ENCODE assay signal across 20 cellular contexts in the genomic region with DNA sequence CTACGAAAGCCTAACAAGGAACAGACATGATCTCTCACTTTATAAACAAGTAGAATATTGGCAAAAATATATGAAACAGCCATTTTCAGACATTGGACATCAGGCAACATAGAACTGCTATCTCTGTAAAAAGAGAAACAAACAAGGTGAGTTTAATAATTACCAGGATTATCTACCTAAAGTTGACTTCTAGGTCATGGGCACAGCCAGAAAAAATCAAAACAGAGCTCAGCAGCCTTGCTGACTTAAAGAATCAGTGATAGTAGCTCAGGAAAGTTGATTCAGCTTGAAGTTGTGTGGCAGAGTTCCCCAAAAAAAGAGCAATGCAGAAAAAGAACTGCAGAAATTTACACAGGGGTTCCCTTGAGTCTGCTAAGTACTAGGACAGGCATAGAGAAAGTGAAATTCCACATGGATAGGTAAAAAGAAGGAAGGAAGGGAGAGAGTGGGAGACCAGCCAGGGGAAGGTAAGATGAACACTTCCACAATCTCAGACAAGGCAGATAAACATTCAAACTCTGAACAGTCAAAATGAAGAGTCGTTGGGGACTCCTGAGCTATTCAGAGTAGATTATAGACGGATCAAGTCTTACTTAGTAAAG.
"Had no signal": no experiment of that assay in that cellular context is flagged by ENCODE, and none has a peak within 500 bp of the region (broad histone marks: within the 10 kb centered on the region; RNA-seq: fewer than 3 reads in every experiment).

No MANE protein-coding gene starts in this region.

- H3K4me3 ChIP-seq: lower lobe of right lung, testis, upper lobe of right lung had no signal

- H3K4me1 ChIP-seq: testis had no signal

- H3K27me3 ChIP-seq: testis, upper lobe of right lung had no signal

- ATAC-seq: activated CD8-positive, alpha-beta T cell treated with anti-CD3 and anti-CD28 coated beads for 36 hours; activated T-helper 17 cell treated with anti-CD3 and anti-CD28 coated beads, Interleukin-2, amount 50 U/mL, for 72 hours; effector memory CD8-positive, alpha-beta T cell; left cardiac atrium; lower lobe of right lung; stimulated activated effector memory CD8-positive, alpha-beta T cell treated with anti-CD3 and anti-CD28 coated beads, Interleukin-12 subunit alpha, Interleukin-12 subunit beta, amount 100 ng/mL, for 72 hours; upper lobe of right lung had no signal

- DNase-seq: activated CD4-positive, alpha-beta T cell treated with anti-CD3 and anti-CD28 coated beads for 48 hours; activated CD4-positive, CD25-positive, alpha-beta regulatory T cell; activated CD8-positive, alpha-beta T cell treated with anti-CD3 and anti-CD28 coated beads for 36 hours; activated naive CD4-positive, alpha-beta T cell; activated naive CD8-positive, alpha-beta T cell treated with anti-CD3 and anti-CD28 coated beads for 36 hours; activated T-cell treated with anti-CD3 and anti-CD28 coated beads, Interleukin-2, amount 50 U/mL, for 1 hour; amniotic stem cell; caudate nucleus; effector memory CD8-positive, alpha-beta T cell; foreskin fibroblast; left cardiac atrium; lower lobe of right lung; occipital lobe; stimulated activated CD4-positive, alpha-beta T cell treated with anti-CD3 and anti-CD28 coated beads, Interleukin-4, amount 100 ng/mL, for 24 hours; testis; upper lobe of right lung had no signal

- FAIRE-seq: islet of Langerhans had no signal

- H3K9me3 ChIP-seq: lower lobe of right lung, testis, upper lobe of right lung had no signal

- H3K27ac ChIP-seq: epithelial cell of prostate, lower lobe of right lung, testis, upper lobe of right lung had no signal

- H3K36me3 ChIP-seq: lower lobe of right lung, upper lobe of right lung had no signal
